ENCODE assay signal across 8 cellular contexts in genomic region chr13:20160346-20161274, GRCh38. TPM values are rescaled to one million over a fixed set of nuclear protein-coding genes. Genes with fewer than 3 reads are reported as not detected.
A peak's percentile ranks its signal among the peaks of the same experiment; 100 is the strongest.
DNase-seq lines count a peak whose midpoint lies in the region; ATAC-seq and TF ChIP-seq lines count a peak whose summit lies in the region.

GJA3 (minus strand) TSS chr13:20161052; CDS start chr13:20143288, 17,764 bp downstream.

- peak within 1 kb of the TSS; percentile 59 for H3K4me3 ChIP-seq in HUES64 (ENCODE audit: low read length)
- peak within 1 kb of the TSS; percentile 58 for H3K4me3 ChIP-seq in endocrine pancreas (ENCODE audit: control insufficient read depth, insufficient read depth, low read length)
- H3K4me3 ChIP-seq in thymus (ENCODE audit: low read length) = peak within 1 kb of the TSS; percentile 39

- intact Hi-C loops in activated CD4-positive, alpha-beta T cell treated with anti-CD3 and anti-CD28 coated beads, Interleukin-2, amount 10 ng/mL, durations not matched to agents 24 days and 14 days (cut with micrococcal nuclease) = loop anchor here (5.0 kb wide), 1 partner anchor 68 kb away; no protein-coding TSS in a partner anchor
- intact Hi-C loops in natural killer cell (cut with micrococcal nuclease) = no loop called here

- H3K27ac ChIP-seq in HUES64 (ENCODE audit: low read depth, low read length) (no peak within 1 kb of the TSS), thymus (ENCODE audit: low read depth) (no peak within 1 kb of the TSS)

- H3K9ac ChIP-seq in HUES64 (ENCODE audit: low read depth, low read length) = no peak within 1 kb of the TSS
- H3K9ac ChIP-seq in endocrine pancreas (ENCODE audit: control insufficient read depth, insufficient read depth, low read length) = no peak within 1 kb of the TSS

- H3K27me3 ChIP-seq in HUES64 (ENCODE audit: insufficient read depth, low read length) (peaks cover 70% of the 10 kb centered on the region), endocrine pancreas (ENCODE audit: control insufficient read depth, insufficient read depth, low read length) (no peaks in the 10 kb centered on the region), thymus (ENCODE audit: control insufficient read depth, insufficient read depth) (peaks cover 49% of the 10 kb centered on the region)

- H3K9me3 ChIP-seq in HUES64 (ENCODE audit: insufficient read depth, low read depth, low read length) = no peaks in the 10 kb centered on the region
- no peaks in the 10 kb centered on the region for H3K9me3 ChIP-seq in endocrine pancreas (ENCODE audit: control insufficient read depth, low read length)
- H3K9me3 ChIP-seq in thymus (ENCODE audit: control insufficient read depth) = no peaks in the 10 kb centered on the region

- H3K4me1 Mint-ChIP-seq in activated CD4-positive, alpha-beta T cell treated with anti-CD3 and anti-CD28 coated beads, Interleukin-2, amount 10 ng/mL, durations not matched to agents 24 days and 14 days = peaks cover 18% of the 10 kb centered on the region
- peaks cover 4 to 13% of the 10 kb centered on the region in 2 donors for H3K4me1 Mint-ChIP-seq in natural killer cell

- ATAC-seq in GM21447 (IDR thresholded peaks at IDR 0.05; ENCODE audit: unreplicated experiment) (peak; percentile 62), natural killer cell (peak; percentile 45 to 47 (median 46))

- no peaks in the 10 kb centered on the region for H3K36me3 ChIP-seq in HUES64 (ENCODE audit: insufficient read depth, low read length)
- H3K36me3 ChIP-seq in endocrine pancreas (ENCODE audit: control insufficient read depth, insufficient read depth, low read length) = no peaks in the 10 kb centered on the region
- H3K36me3 ChIP-seq in thymus (ENCODE audit: control insufficient read depth, insufficient read depth) = no peaks in the 10 kb centered on the region

- H3K27ac Mint-ChIP-seq in activated CD4-positive, alpha-beta T cell treated with anti-CD3 and anti-CD28 coated beads, Interleukin-2, amount 10 ng/mL, durations not matched to agents 24 days and 14 days = peak within 1 kb of the TSS; percentile 79
- H3K27ac Mint-ChIP-seq in natural killer cell = no peak within 1 kb of the TSS

- DNase-seq in DMS114 treated with DMSO at 0.1 percent for 48 hours (lab: John Stamatoyannopoulos, UW; ENCODE audit: unreplicated experiment) = peak; percentile 2
- peak; percentile 86 for DNase-seq in activated CD4-positive, alpha-beta T cell treated with anti-CD3 and anti-CD28 coated beads, Interleukin-2, amount 10 ng/mL, durations not matched to agents 24 days and 14 days
- no peak for DNase-seq in natural killer cell
- DNase-seq in NCI-H774 (lab: John Stamatoyannopoulos, UW) = no peak

- H3K36me3 Mint-ChIP-seq in activated CD4-positive, alpha-beta T cell treated with anti-CD3 and anti-CD28 coated beads, Interleukin-2, amount 10 ng/mL, durations not matched to agents 24 days and 14 days (ENCODE audit: low read depth) = peaks cover 1% of the 10 kb centered on the region
- H3K36me3 Mint-ChIP-seq in natural killer cell = no peaks in the 10 kb centered on the region

- under 1% methylated on average over 93 of the region's 93 CpGs for WGBS in HUES64
- WGBS in thymus = 1% methylated on average over 93 of the region's 93 CpGs

- peaks cover 55% of the 10 kb centered on the region for H3K27me3 Mint-ChIP-seq in activated CD4-positive, alpha-beta T cell treated with anti-CD3 and anti-CD28 coated beads, Interleukin-2, amount 10 ng/mL, durations not matched to agents 24 days and 14 days
- peaks cover 30 to 39% of the 10 kb centered on the region in 2 donors for H3K27me3 Mint-ChIP-seq in natural killer cell (ENCODE audit: low read depth in 2 of 2)

- TF ChIP-seq CTCF in natural killer cell (IDR thresholded peaks at IDR 0.05) = no peak

- H3K9me3 Mint-ChIP-seq in activated CD4-positive, alpha-beta T cell treated with anti-CD3 and anti-CD28 coated beads, Interleukin-2, amount 10 ng/mL, durations not matched to agents 24 days and 14 days = no peaks in the 10 kb centered on the region
- H3K9me3 Mint-ChIP-seq in natural killer cell = no peaks in the 10 kb centered on the region

- 0 out of 2 replicates have a peak, but pooled peaks cover 4% of the 10 kb centered on the region for H3K4me1 ChIP-seq in HUES64 (ENCODE audit: insufficient read depth, low read length)
- no peaks in the 10 kb centered on the region for H3K4me1 ChIP-seq in endocrine pancreas (ENCODE audit: control insufficient read depth, insufficient read depth, low read length)
- H3K4me1 ChIP-seq in thymus (ENCODE audit: control insufficient read depth, insufficient read depth, low read length) = peaks cover 2% of the 10 kb centered on the region

- H3K4me3 Mint-ChIP-seq in activated CD4-positive, alpha-beta T cell treated with anti-CD3 and anti-CD28 coated beads, Interleukin-2, amount 10 ng/mL, durations not matched to agents 24 days and 14 days = peak within 1 kb of the TSS; percentile 86
- peak within 1 kb of the TSS; percentile 83 for H3K4me3 Mint-ChIP-seq in natural killer cell

RNA-seq across cellular contexts. Expression of gene GJA3, which starts in this region (rescaled TPM):
- polyA plus RNA-seq in HUES64 (2013, experiment 1 of 2) = 0.10 TPM
- 0.19 TPM for polyA plus RNA-seq in HUES64 (2013, experiment 2 of 2)
- 0.02 TPM in 1 of 2 replicates, not detected in the other for total RNA-seq in activated CD4-positive, alpha-beta T cell treated with anti-CD3 and anti-CD28 coated beads, Interleukin-2, amount 10 ng/mL, durations not matched to agents 24 days and 14 days
- under 1 TPM in 1 of 3 donors, not detected in 2; 0.18 TPM for total RNA-seq in natural killer cell
- 0.14 TPM for polyA plus RNA-seq in thymus

Comparison
In these comparisons a context has a peak if more than half of its experiments do, and no peak if none do; other contexts are left out.
1. Peak in DNase-seq in activated CD4-positive, alpha-beta T cell treated with anti-CD3 and anti-CD28 coated beads, Interleukin-2, amount 10 ng/mL, durations not matched to agents 24 days and 14 days; RNA of the gene not detected or under 1 TPM.
2. Peak in ATAC-seq in natural killer cell; RNA of the gene not detected or under 1 TPM.